Comparison of ENCODE assay signal across 17 cellular contexts in the genomic region with DNA sequence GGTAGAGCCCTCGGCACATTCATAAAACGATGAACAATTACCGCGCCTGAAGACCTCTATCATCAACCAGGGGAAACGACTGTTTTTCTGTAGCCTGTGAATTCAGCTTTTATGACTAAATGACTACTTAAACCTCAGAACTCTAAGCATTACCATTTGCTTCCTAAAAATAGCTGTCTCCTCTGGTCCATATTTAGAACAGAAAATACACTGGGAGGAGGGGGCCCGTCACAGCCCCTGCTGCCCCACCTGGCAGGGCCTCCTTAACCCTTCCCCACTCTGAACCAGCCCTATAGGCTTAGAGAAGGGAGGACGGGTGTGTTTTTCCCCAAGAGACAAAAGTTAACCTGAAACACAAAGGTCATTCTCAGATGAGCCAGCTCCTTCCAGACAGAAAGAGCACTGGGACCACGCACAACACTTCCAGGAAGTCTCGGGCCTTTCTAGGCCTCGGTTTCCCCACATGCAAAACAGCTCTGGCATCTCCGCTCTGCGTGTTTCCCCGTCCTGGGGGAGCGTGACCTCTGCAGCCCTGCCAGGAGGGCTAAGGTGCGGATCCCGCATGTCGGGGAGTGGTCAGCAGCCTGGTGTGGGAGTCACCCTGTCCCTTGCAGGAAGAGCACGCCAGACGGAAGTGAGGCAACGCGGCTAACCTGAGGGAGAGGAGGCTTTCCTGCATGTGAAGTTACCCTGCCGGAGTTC.
DNase-seq lines count a peak whose midpoint lies in the region; ATAC-seq and TF ChIP-seq lines count a peak whose summit lies in the region.
"Had no signal": no experiment of that assay in that cellular context is flagged by ENCODE, and none has a peak within 500 bp of the region (broad histone marks: within the 10 kb centered on the region; RNA-seq: fewer than 3 reads in every experiment).

No MANE protein-coding gene starts in this region.

- H3K4me3 Mint-ChIP-seq in activated CD4-positive, alpha-beta memory T cell treated with anti-CD3 and anti-CD28 coated beads for 36 hours: no peak overlapping the region
- no peak overlapping the region for H3K4me3 Mint-ChIP-seq in activated CD4-positive, alpha-beta memory T cell treated with anti-CD3 and anti-CD28 coated beads, Interleukin-2, amount 10 ng/mL, durations not matched to agents 7 days and 5 days
- H3K4me3 Mint-ChIP-seq in nephron: no peak overlapping the region
- H3K4me3 Mint-ChIP-seq: activated naive CD4-positive, alpha-beta T cell treated with anti-CD3 and anti-CD28 coated beads for 36 hours; memory B cell had no signal

- WGBS in adrenal gland, 4 donors: 50 to 74% (median 71%) methylated on average over 12 to 22 of the region's 22 CpGs

- H3K4me3 ChIP-seq in adrenal gland: no peak overlapping the region
- H3K4me3 ChIP-seq in thoracic aorta: peak overlapping the region; percentile 17
- H3K4me3 ChIP-seq: tibial nerve had no signal

- no peak for TF ChIP-seq POLR2A in adrenal gland (IDR thresholded peaks at IDR 0.05)

- no peak for TF ChIP-seq CTCF in adrenal gland (IDR thresholded peaks at IDR 0.05)
- no peak for TF ChIP-seq CTCF in nephron (IDR thresholded peaks at IDR 0.05; ENCODE audit: unreplicated experiment in 3 of 3)
- no peak for TF ChIP-seq CTCF in thoracic aorta (IDR thresholded peaks at IDR 0.05)

- peaks cover 8% of the 10 kb centered on the region for H3K9me3 Mint-ChIP-seq in activated CD4-positive, alpha-beta memory T cell treated with anti-CD3 and anti-CD28 coated beads for 36 hours
- peaks cover 7% of the 10 kb centered on the region for H3K9me3 Mint-ChIP-seq in activated CD4-positive, alpha-beta memory T cell treated with anti-CD3 and anti-CD28 coated beads, Interleukin-2, amount 10 ng/mL, durations not matched to agents 7 days and 5 days
- no peaks in the 10 kb centered on the region for H3K9me3 Mint-ChIP-seq in nephron

- intact Hi-C loops in activated CD4-positive, alpha-beta memory T cell treated with anti-CD3 and anti-CD28 coated beads for 36 hours (cut with micrococcal nuclease): no loop called here
- intact Hi-C loops in adrenal gland (cut with DNase I): no loop called here

- ATAC-seq in thoracic aorta (ENCODE audit: insufficient number of reproducible peaks, low FRiP score, low read depth): no peak

- no peaks in the 10 kb centered on the region for H3K4me1 ChIP-seq in adrenal gland (replicated peaks in 1 of 2)
- peaks cover 4 to 29% of the 10 kb centered on the region in 2 donors for H3K4me1 ChIP-seq in thoracic aorta (ENCODE audit: control insufficient read depth in 1 of 2, low read depth in 2 of 2)

- H3K36me3 Mint-ChIP-seq in activated CD4-positive, alpha-beta memory T cell treated with anti-CD3 and anti-CD28 coated beads for 36 hours: no peaks in the 10 kb centered on the region
- H3K36me3 Mint-ChIP-seq in activated CD4-positive, alpha-beta memory T cell treated with anti-CD3 and anti-CD28 coated beads, Interleukin-2, amount 10 ng/mL, durations not matched to agents 7 days and 5 days (ENCODE audit: low read depth): no peaks in the 10 kb centered on the region
- no peaks in the 10 kb centered on the region for H3K36me3 Mint-ChIP-seq in nephron (ENCODE audit: low read depth)
- H3K36me3 Mint-ChIP-seq: memory B cell had no signal

- peaks cover 5% of the 10 kb centered on the region for H3K27me3 ChIP-seq in adrenal gland
- no peaks in the 10 kb centered on the region for H3K27me3 ChIP-seq in thoracic aorta (replicated peaks; ENCODE audit: insufficient read depth)

- peaks cover 13% of the 10 kb centered on the region for H3K27me3 Mint-ChIP-seq in activated CD4-positive, alpha-beta memory T cell treated with anti-CD3 and anti-CD28 coated beads for 36 hours
- peaks cover 6% of the 10 kb centered on the region for H3K27me3 Mint-ChIP-seq in activated CD4-positive, alpha-beta memory T cell treated with anti-CD3 and anti-CD28 coated beads, Interleukin-2, amount 10 ng/mL, durations not matched to agents 7 days and 5 days
- peaks cover 22% of the 10 kb centered on the region for H3K27me3 Mint-ChIP-seq in nephron (ENCODE audit: low read depth)

- POLR2A ChIA-PET in activated CD4-positive, alpha-beta memory T cell treated with anti-CD3 and anti-CD28 coated beads for 36 hours (lab: Charles Lee): no interaction called here
- POLR2A ChIA-PET in activated CD4-positive, alpha-beta memory T cell treated with anti-CD3 and anti-CD28 coated beads, Interleukin-2, amount 10 ng/mL, durations not matched to agents 7 days and 5 days (lab: Charles Lee): interaction anchor here (1.7 kb wide), 1 partner anchor 9 kb away, joined by 4 read pairs; no protein-coding TSS in a partner anchor

- no peak overlapping the region for H3K27ac Mint-ChIP-seq in activated CD4-positive, alpha-beta memory T cell treated with anti-CD3 and anti-CD28 coated beads for 36 hours
- H3K27ac Mint-ChIP-seq in activated CD4-positive, alpha-beta memory T cell treated with anti-CD3 and anti-CD28 coated beads, Interleukin-2, amount 10 ng/mL, durations not matched to agents 7 days and 5 days: no peak overlapping the region
- H3K27ac Mint-ChIP-seq in nephron: peak overlapping the region; percentile 30 to 70 (median 32)
- H3K27ac Mint-ChIP-seq: activated naive CD4-positive, alpha-beta T cell treated with anti-CD3 and anti-CD28 coated beads for 36 hours; memory B cell had no signal

- H3K27ac ChIP-seq in adrenal gland (no peak overlapping the region), thoracic aorta (peak overlapping the region; percentile 52 to 64)
- H3K27ac ChIP-seq: RWPE1, tibial nerve had no signal

- H3K36me3 ChIP-seq in adrenal gland (replicated peaks in 1 of 2): no peaks in the 10 kb centered on the region
- no peaks in the 10 kb centered on the region for H3K36me3 ChIP-seq in thoracic aorta
- H3K36me3 ChIP-seq: tibial nerve had no signal

- no peaks in the 10 kb centered on the region for H3K4me1 Mint-ChIP-seq in activated CD4-positive, alpha-beta memory T cell treated with anti-CD3 and anti-CD28 coated beads for 36 hours (ENCODE audit: low read depth)
- no peaks in the 10 kb centered on the region for H3K4me1 Mint-ChIP-seq in activated CD4-positive, alpha-beta memory T cell treated with anti-CD3 and anti-CD28 coated beads, Interleukin-2, amount 10 ng/mL, durations not matched to agents 7 days and 5 days
- H3K4me1 Mint-ChIP-seq in nephron: peaks cover 20% of the 10 kb centered on the region
- H3K4me1 Mint-ChIP-seq: memory B cell had no signal

- peak; percentile 3 for DNase-seq in activated CD4-positive, alpha-beta memory T cell treated with anti-CD3 and anti-CD28 coated beads for 36 hours
- no peak for DNase-seq in activated CD4-positive, alpha-beta memory T cell treated with anti-CD3 and anti-CD28 coated beads, Interleukin-2, amount 10 ng/mL, durations not matched to agents 7 days and 5 days
- DNase-seq in adrenal gland (peak in 4 of 7 donors; percentile 6 to 37 (median 6)), thoracic aorta (ENCODE audit: low spot score) (no peak), H4 (ENCODE audit: low spot score) (no peak), germinal center (ENCODE audit: low spot score) (no peak), DMS79 treated with DMSO at 0.1 percent for 48 hours (lab: John Stamatoyannopoulos, UW) (no peak)
- DNase-seq: activated naive CD4-positive, alpha-beta T cell treated with anti-CD3 and anti-CD28 coated beads for 36 hours; dermis blood vessel endothelial cell; DMS53; erythroblast; NCI-H774; stimulated activated CD4-positive, alpha-beta T cell treated with anti-CD3 and anti-CD28 coated beads, Interleukin-2, amount 100 ng/mL, for 48 hours had no signal

- H3K9me3 ChIP-seq in adrenal gland (replicated peaks in 1 of 3): no peaks in the 10 kb centered on the region
- no peaks in the 10 kb centered on the region for H3K9me3 ChIP-seq in thoracic aorta

- CTCF ChIA-PET in activated CD4-positive, alpha-beta memory T cell treated with anti-CD3 and anti-CD28 coated beads for 36 hours (lab: Charles Lee): no interaction called here
- CTCF ChIA-PET in activated CD4-positive, alpha-beta memory T cell treated with anti-CD3 and anti-CD28 coated beads, Interleukin-2, amount 10 ng/mL, durations not matched to agents 7 days and 5 days (lab: Charles Lee): no interaction called here

Comparison
In these comparisons a context has a peak if more than half of its experiments do, and no peak if none do; other contexts are left out.
1. DNase-seq: peak in activated CD4-positive, alpha-beta memory T cell treated with anti-CD3 and anti-CD28 coated beads for 36 hours (single experiment) and adrenal gland (4 of 7); none in activated CD4-positive, alpha-beta memory T cell treated with anti-CD3 and anti-CD28 coated beads, Interleukin-2, amount 10 ng/mL, durations not matched to agents 7 days and 5 days (single experiment), thoracic aorta (single experiment), H4 (single experiment), germinal center (single experiment) and DMS79 treated with DMSO at 0.1 percent for 48 hours (single experiment).
2. H3K27ac Mint-ChIP-seq: peak in nephron (3 of 3); none in activated CD4-positive, alpha-beta memory T cell treated with anti-CD3 and anti-CD28 coated beads for 36 hours (single experiment) and activated CD4-positive, alpha-beta memory T cell treated with anti-CD3 and anti-CD28 coated beads, Interleukin-2, amount 10 ng/mL, durations not matched to agents 7 days and 5 days (single experiment).
3. H3K27ac ChIP-seq: peak in thoracic aorta (2 of 2); none in adrenal gland (0 of 5).